In the genomic region with DNA sequence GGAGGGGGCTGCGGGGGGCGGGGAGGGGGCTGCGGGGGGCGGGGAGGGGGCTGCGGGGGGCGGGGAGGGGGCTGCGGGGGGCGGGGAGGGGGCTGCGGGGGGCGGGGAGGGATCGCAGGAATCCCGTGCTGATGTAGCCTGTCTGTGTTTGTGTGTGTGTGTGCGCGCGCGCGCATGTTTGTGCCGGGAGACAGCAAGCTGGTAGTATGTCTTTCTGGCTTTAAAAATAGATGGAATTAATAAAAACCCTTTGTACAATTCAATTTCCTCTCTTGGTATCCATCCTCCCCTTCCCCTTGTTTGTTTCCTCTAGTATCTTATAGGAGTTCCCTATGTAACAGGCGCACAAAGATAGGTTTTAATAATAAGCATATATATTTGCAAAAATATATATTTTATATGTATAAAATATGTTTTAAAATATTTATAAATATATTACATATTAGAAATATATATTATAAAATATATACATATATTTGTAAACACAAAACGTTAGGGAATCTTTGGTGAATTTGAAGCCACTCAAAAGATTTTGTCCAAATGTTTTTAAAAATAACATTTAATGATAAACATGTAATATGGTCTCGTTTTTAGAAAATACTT, we compare ENCODE assay signal across 8 cellular contexts. TPM values are rescaled to one million over a fixed set of nuclear protein-coding genes. Genes with fewer than 3 reads are reported as not detected.
DNase-seq lines count a peak whose midpoint lies in the region; ATAC-seq, FAIRE-seq and TF ChIP-seq lines count a peak whose summit lies in the region.

No MANE protein-coding gene starts in this region.

- CTCF ChIA-PET in A549 (lab: Yijun Ruan, JAX) = no interaction called here

- H3K27ac Mint-ChIP-seq in effector memory CD8-positive, alpha-beta T cell = no peak overlapping the region

- POLR2A ChIA-PET in A549 (lab: Yijun Ruan, JAX) = interaction anchor here (1.2 to 1.3 kb wide), 2 partner anchors 20 to 271 kb away, joined by 4 read pairs; no protein-coding TSS in a partner anchor

- H3K4me3 ChIP-seq in A549 (peak overlapping the region; percentile 68), MM.1S (ENCODE audit: low read length) (peak overlapping the region; percentile 72; the same call in 1 of the 2 replicates), coronary artery (peak overlapping the region; percentile 76)

- H3K4me2 ChIP-seq in A549 (peak overlapping the region; percentile 70), MM.1S (ENCODE audit: low read depth, low read length) (no peak overlapping the region)

- H3K27ac ChIP-seq in A549 (peak overlapping the region; percentile 78 to 91), MM.1S (ENCODE audit: low read length) (peak overlapping the region; percentile 76; the same call in 1 of the 2 replicates), coronary artery (peak overlapping the region in 1 of 2 donors; percentile 76)

- H3K9me3 Mint-ChIP-seq in effector memory CD8-positive, alpha-beta T cell = peaks cover 0 to 5% of the 10 kb centered on the region in 2 donors

- H3K4me3 Mint-ChIP-seq in effector memory CD8-positive, alpha-beta T cell = no peak overlapping the region

- H4K20me1 ChIP-seq in MM.1S (ENCODE audit: insufficient read depth, low read length) = no peaks in the 10 kb centered on the region

- no peak for FAIRE-seq in A549 (lab: Jason Lieb, UNC)

- no peaks in the 10 kb centered on the region for H3K4me1 Mint-ChIP-seq in effector memory CD8-positive, alpha-beta T cell (ENCODE audit: low read depth in 2 of 2)

- no peak for TF ChIP-seq EP300 in A549 (IDR thresholded peaks at IDR 0.05)

- peaks cover 10% of the 10 kb centered on the region; the same call in 1 of the 2 replicates for H3F3A ChIP-seq in MM.1S (ENCODE audit: insufficient read depth, low read length)

- no peak for TF ChIP-seq POLR2A in A549 (IDR thresholded peaks at IDR 0.05; ENCODE audit: low read length)

- H3K27me3 Mint-ChIP-seq in effector memory CD8-positive, alpha-beta T cell = no peaks in the 10 kb centered on the region

- H3K9ac ChIP-seq in MM.1S (ENCODE audit: low read length) = no peak overlapping the region

- no peaks in the 10 kb centered on the region for H3K36me3 ChIP-seq in MM.1S (replicated peaks; ENCODE audit: insufficient read depth, low read length)

- H3K9me2 ChIP-seq in MM.1S (replicated peaks; ENCODE audit: insufficient read depth, low read length) = no peaks in the 10 kb centered on the region

- no peak overlapping the region for H2AFZ ChIP-seq in MM.1S (ENCODE audit: low read length)

- TF ChIP-seq RAD21 in A549 (conservative IDR thresholded peaks at IDR 0.05 in 1 of 2, IDR thresholded peaks at IDR 0.05 in 1 of 2) = no peak

- TF ChIP-seq CTCF in A549 (IDR thresholded peaks at IDR 0.05) (no peak), MM.1S (IDR thresholded peaks at IDR 0.05; ENCODE audit: low read length) (no peak), coronary artery (IDR thresholded peaks at IDR 0.05) (no peak)

- H3K36me3 Mint-ChIP-seq in effector memory CD8-positive, alpha-beta T cell (ENCODE audit: insufficient read depth) = no peaks in the 10 kb centered on the region

- H3K79me2 ChIP-seq in MM.1S (ENCODE audit: low read length) = no peaks in the 10 kb centered on the region

- H3K9me3 ChIP-seq in A549 = no peaks in the 10 kb centered on the region
- H3K9me3 ChIP-seq in MM.1S (replicated peaks; ENCODE audit: insufficient read depth, low read length) = no peaks in the 10 kb centered on the region

- under 1% methylated on average over 11 of the region's 21 CpGs for WGBS in A549 (ENCODE audit: missing lambda C conversion rate)

- H3K27me3 ChIP-seq in MM.1S (replicated peaks; ENCODE audit: insufficient read depth, low read length) = no peaks in the 10 kb centered on the region

- H3K4me1 ChIP-seq in A549 (peaks cover 34% of the 10 kb centered on the region), MM.1S (ENCODE audit: low read length) (no peaks in the 10 kb centered on the region)

- DNase-seq in A549 (ENCODE audit: low read depth in 1 of 2, low spot score in 1 of 2) (peak in 1 of 2 experiments; percentile 42), MM.1S (no peak), coronary artery (ENCODE audit: low spot score) (no peak), lung microvascular endothelial cell (ENCODE audit: low read depth in 2 of 2) (peak; percentile 13 to 50), NCI-H1694 (lab: John Stamatoyannopoulos, UW) (no peak)
- DNase-seq in effector memory CD8-positive, alpha-beta T cell = no peak

- ATAC-seq in A549 (peak; percentile 10 to 17; a peak in 1 of 6 replicates), GM19035 (IDR thresholded peaks at IDR 0.05; ENCODE audit: unreplicated experiment) (no peak), HG02973 (IDR thresholded peaks at IDR 0.05; ENCODE audit: unreplicated experiment) (no peak)
- no peak for ATAC-seq in effector memory CD8-positive, alpha-beta T cell (replicated peaks)

TF ChIP-seq in A549, 52 proteins besides CTCF, POLR2A, EP300 and RAD21:
- TF ChIP-seq, protein P1, sequence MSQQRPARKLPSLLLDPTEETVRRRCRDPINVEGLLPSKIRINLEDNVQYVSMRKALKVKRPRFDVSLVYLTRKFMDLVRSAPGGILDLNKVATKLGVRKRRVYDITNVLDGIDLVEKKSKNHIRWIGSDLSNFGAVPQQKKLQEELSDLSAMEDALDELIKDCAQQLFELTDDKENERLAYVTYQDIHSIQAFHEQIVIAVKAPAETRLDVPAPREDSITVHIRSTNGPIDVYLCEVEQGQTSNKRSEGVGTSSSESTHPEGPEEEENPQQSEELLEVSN (IDR thresholded peaks at IDR 0.05; ENCODE audit: borderline replicate concordance, low read depth) = no peak
- TF ChIP-seq POLR2AphosphoS2 (conservative IDR thresholded peaks at IDR 0.05; ENCODE audit: low read length) (no peak), TFCP2L1 (CRISPR knock-in tag; IDR thresholded peaks at IDR 0.05) (no peak), ZNF302 (CRISPR knock-in tag; IDR thresholded peaks at IDR 0.05) (no peak), KDM5A (IDR thresholded peaks at IDR 0.05) (no peak), SMC3 (IDR thresholded peaks at IDR 0.05) (no peak), HOXB13 (CRISPR knock-in tag; IDR thresholded peaks at IDR 0.05; ENCODE audit: low read depth) (no peak), PHF8 (IDR thresholded peaks at IDR 0.05; ENCODE audit: borderline replicate concordance, low read depth) (no peak), NPAS2 (CRISPR knock-in tag; IDR thresholded peaks at IDR 0.05; ENCODE audit: borderline replicate concordance) (no peak)
- TF ChIP-seq, protein P2, sequence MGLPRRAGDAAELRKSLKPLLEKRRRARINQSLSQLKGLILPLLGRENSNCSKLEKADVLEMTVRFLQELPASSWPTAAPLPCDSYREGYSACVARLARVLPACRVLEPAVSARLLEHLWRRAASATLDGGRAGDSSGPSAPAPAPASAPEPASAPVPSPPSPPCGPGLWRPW (IDR thresholded peaks at IDR 0.05) = no peak

RNA-seq across cellular contexts. Expression of gene ARHGAP24, which starts 0.8 kb away (rescaled TPM):
- polyA plus RNA-seq in A549 (2011; rRNA removed) = 10.6 and 12.1 TPM in 2 replicates
- polyA plus RNA-seq in A549 (2012; cell fraction: cytosol; rRNA removed) = 2.7 and 2.9 TPM in 2 replicates
- polyA plus RNA-seq in A549 (2012; cell fraction: nucleus; rRNA removed) = 1.8 and 3.3 TPM in 2 replicates
- 1.6 to 2.5 TPM (median 1.7 TPM) in 3 replicates for polyA plus RNA-seq in A549 (2017; fragmentation: RNase III; extraction: RNeasy Plus Mini Kit Qiagen cat#74134 plus additional on column Dnase treatment)
- polyA minus RNA-seq in A549 (2011; rRNA and poly(A)+ RNA removed) = 17.7 and 20.0 TPM in 2 replicates
- 30.6 and 30.7 TPM in 2 replicates for total RNA-seq in lung microvascular endothelial cell

Comparison
In these comparisons a context has a peak if more than half of its experiments do, and no peak if none do; other contexts are left out.
1. ATAC-seq: peak in A549 (2 of 2); none in GM19035 (single experiment), effector memory CD8-positive, alpha-beta T cell (single experiment) and HG02973 (single experiment).
2. DNase-seq: peak in lung microvascular endothelial cell (2 of 2); none in MM.1S (single experiment), coronary artery (single experiment), effector memory CD8-positive, alpha-beta T cell (0 of 3) and NCI-H1694 (single experiment).
3. Peak in every context shown above with its lines, with median percentiles within 50 percentile points of each other: H3K4me3 ChIP-seq.